ENCODE assay signal across 17 cellular contexts in the genomic region with DNA sequence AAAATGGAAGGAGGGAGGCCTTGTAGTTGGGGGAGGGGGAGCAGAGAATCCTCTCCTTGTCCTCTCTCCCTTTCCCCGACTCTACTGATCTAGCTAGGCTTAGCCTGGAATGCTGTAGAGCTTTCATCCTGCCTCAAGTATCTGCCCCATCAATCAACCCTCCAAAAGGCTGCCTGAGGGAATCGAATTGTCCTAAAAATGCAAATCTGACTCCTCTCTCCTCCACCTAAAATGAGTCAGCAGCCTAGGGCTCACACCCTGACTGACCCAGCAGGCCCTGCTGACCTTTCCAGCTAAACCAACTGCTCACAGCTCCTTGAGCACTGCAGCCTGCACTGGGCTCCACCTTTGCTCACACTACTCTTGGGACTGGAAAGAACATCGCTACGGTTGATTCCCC. TPM values are rescaled to one million over a fixed set of nuclear protein-coding genes. Genes with fewer than 3 reads are reported as not detected.
A peak's percentile ranks its signal among the peaks of the same experiment; 100 is the strongest.
DNase-seq lines count a peak whose midpoint lies in the region; ATAC-seq lines count a peak whose summit lies in the region.
"Had no signal": no experiment of that assay in that cellular context is flagged by ENCODE, and none has a peak within 500 bp of the region (broad histone marks: within the 10 kb centered on the region; RNA-seq: fewer than 3 reads in every experiment).

No MANE protein-coding gene starts in this region.

- intact Hi-C loops in activated T-helper 1 cell treated with anti-CD3 and anti-CD28 coated beads, Interleukin-12 subunit alpha, Interleukin-12 subunit beta, Interleukin-2, Interleukin-4 antibody, amounts not matched to agents 30 ng/mL and 10 ng/mL and 1 ng/mL, durations not matched to agents 14 hours and 24 hours and 36 hours (cut with micrococcal nuclease): no loop called here

- H3K4me1 Mint-ChIP-seq in activated T-helper 1 cell treated with anti-CD3 and anti-CD28 coated beads, Interleukin-12 subunit alpha, Interleukin-12 subunit beta, Interleukin-2, Interleukin-4 antibody, amounts not matched to agents 30 ng/mL and 10 ng/mL and 1 ng/mL, durations not matched to agents 14 hours and 24 hours and 36 hours (ENCODE audit: low read depth): peaks cover 22% of the 10 kb centered on the region
- peaks cover 22% of the 10 kb centered on the region for H3K4me1 Mint-ChIP-seq in memory B cell

- DNase-seq in ELR (ENCODE audit: low read depth): peak; percentile 40
- DNase-seq in activated T-helper 1 cell treated with anti-CD3 and anti-CD28 coated beads, Interleukin-12 subunit alpha, Interleukin-12 subunit beta, Interleukin-2, Interleukin-4 antibody, amounts not matched to agents 30 ng/mL and 10 ng/mL and 1 ng/mL, durations not matched to agents 14 hours and 24 hours and 36 hours (ENCODE audit: low spot score): no peak
- DNase-seq in memory B cell (ENCODE audit: low spot score in 2 of 2): no peak
- no peak for DNase-seq in NCI-H1092 (lab: John Stamatoyannopoulos, UW)
- no peak for DNase-seq in cortex of kidney (lab: John Stamatoyannopoulos, UW)
- no peak for DNase-seq in kidney glomerular epithelial cell (lab: John Stamatoyannopoulos, UW)
- DNase-seq: activated CD4-positive, alpha-beta memory T cell treated with anti-CD3 and anti-CD28 coated beads, Interleukin-2, amount 10 ng/mL, durations not matched to agents 7 days and 5 days; head of caudate nucleus; left cardiac atrium; NCI-H1694 treated with DMSO at 0.1 percent for 48 hours; NCI-H526 treated with DMSO at 0.1 percent for 48 hours; Right ventricle myocardium superior had no signal

- H3K36me3 Mint-ChIP-seq in activated T-helper 1 cell treated with anti-CD3 and anti-CD28 coated beads, Interleukin-12 subunit alpha, Interleukin-12 subunit beta, Interleukin-2, Interleukin-4 antibody, amounts not matched to agents 30 ng/mL and 10 ng/mL and 1 ng/mL, durations not matched to agents 14 hours and 24 hours and 36 hours (ENCODE audit: low read depth): peaks cover 12% of the 10 kb centered on the region
- peaks cover 7% of the 10 kb centered on the region for H3K36me3 Mint-ChIP-seq in memory B cell

- no peaks in the 10 kb centered on the region for H3K27me3 ChIP-seq in HUES48 (ENCODE audit: control insufficient read depth, insufficient read depth, low read length)

- H3K27me3 Mint-ChIP-seq in activated T-helper 1 cell treated with anti-CD3 and anti-CD28 coated beads, Interleukin-12 subunit alpha, Interleukin-12 subunit beta, Interleukin-2, Interleukin-4 antibody, amounts not matched to agents 30 ng/mL and 10 ng/mL and 1 ng/mL, durations not matched to agents 14 hours and 24 hours and 36 hours (ENCODE audit: insufficient read depth): no peaks in the 10 kb centered on the region
- H3K27me3 Mint-ChIP-seq in memory B cell: no peaks in the 10 kb centered on the region
- H3K27me3 Mint-ChIP-seq: activated CD4-positive, alpha-beta memory T cell treated with anti-CD3 and anti-CD28 coated beads, Interleukin-2, amount 10 ng/mL, durations not matched to agents 7 days and 5 days; activated naive CD4-positive, alpha-beta T cell treated with anti-CD3 and anti-CD28 coated beads, Interleukin-2, amount 50 U/mL, for 24 hours; stimulated activated memory B cell treated with anti-CD40 and anti-IgM and Interleukin-4, amounts not matched to agents 10 μg/mL and 1 μg/mL and 100 μg/mL, for 72 hours had no signal

- H3K4me3 ChIP-seq in HUES48 (ENCODE audit: low read depth, low read length): no peak overlapping the region

- H3K27ac Mint-ChIP-seq in activated T-helper 1 cell treated with anti-CD3 and anti-CD28 coated beads, Interleukin-12 subunit alpha, Interleukin-12 subunit beta, Interleukin-2, Interleukin-4 antibody, amounts not matched to agents 30 ng/mL and 10 ng/mL and 1 ng/mL, durations not matched to agents 14 hours and 24 hours and 36 hours: peak overlapping the region; percentile 56
- no peak overlapping the region for H3K27ac Mint-ChIP-seq in memory B cell
- H3K27ac Mint-ChIP-seq: activated CD4-positive, alpha-beta memory T cell treated with anti-CD3 and anti-CD28 coated beads, Interleukin-2, amount 10 ng/mL, durations not matched to agents 7 days and 5 days; activated naive CD4-positive, alpha-beta T cell treated with anti-CD3 and anti-CD28 coated beads, Interleukin-2, amount 50 U/mL, for 24 hours; stimulated activated memory B cell treated with anti-CD40 and anti-IgM and Interleukin-4, amounts not matched to agents 10 μg/mL and 1 μg/mL and 100 μg/mL, for 72 hours had no signal

- peaks cover 51% of the 10 kb centered on the region for H3K36me3 ChIP-seq in HUES48 (ENCODE audit: control insufficient read depth, insufficient read depth, low read length)

- no peak overlapping the region for H3K9ac ChIP-seq in HUES48 (ENCODE audit: low read depth, low read length)

- no peaks in the 10 kb centered on the region for H3K9me3 ChIP-seq in HUES48 (ENCODE audit: control insufficient read depth, insufficient read depth, low read length)

- peak overlapping the region; percentile 65 for H3K27ac ChIP-seq in HUES48 (ENCODE audit: low read depth, low read length)
- H3K27ac ChIP-seq: C4-2B had no signal

- H3K9me3 Mint-ChIP-seq in activated T-helper 1 cell treated with anti-CD3 and anti-CD28 coated beads, Interleukin-12 subunit alpha, Interleukin-12 subunit beta, Interleukin-2, Interleukin-4 antibody, amounts not matched to agents 30 ng/mL and 10 ng/mL and 1 ng/mL, durations not matched to agents 14 hours and 24 hours and 36 hours: no peaks in the 10 kb centered on the region
- no peaks in the 10 kb centered on the region for H3K9me3 Mint-ChIP-seq in memory B cell
- H3K9me3 Mint-ChIP-seq: activated CD4-positive, alpha-beta memory T cell treated with anti-CD3 and anti-CD28 coated beads, Interleukin-2, amount 10 ng/mL, durations not matched to agents 7 days and 5 days; activated naive CD4-positive, alpha-beta T cell treated with anti-CD3 and anti-CD28 coated beads, Interleukin-2, amount 50 U/mL, for 24 hours; stimulated activated memory B cell treated with anti-CD40 and anti-IgM and Interleukin-4, amounts not matched to agents 10 μg/mL and 1 μg/mL and 100 μg/mL, for 72 hours had no signal

- H3K4me3 Mint-ChIP-seq in activated T-helper 1 cell treated with anti-CD3 and anti-CD28 coated beads, Interleukin-12 subunit alpha, Interleukin-12 subunit beta, Interleukin-2, Interleukin-4 antibody, amounts not matched to agents 30 ng/mL and 10 ng/mL and 1 ng/mL, durations not matched to agents 14 hours and 24 hours and 36 hours: peak overlapping the region; percentile 64
- peak overlapping the region; percentile 27 for H3K4me3 Mint-ChIP-seq in memory B cell

- ATAC-seq in memory B cell (ENCODE audit: low read depth): no peak
- ATAC-seq: left cardiac atrium; stimulated activated memory B cell treated with anti-CD40 and anti-IgM and Interleukin-4, amounts not matched to agents 10 μg/mL and 1 μg/mL and 100 μg/mL, for 72 hours had no signal

- H3K4me1 ChIP-seq in HUES48 (ENCODE audit: control insufficient read depth, insufficient read depth, low read length): peaks cover 33% of the 10 kb centered on the region

RNA-seq across cellular contexts. Expression of a gene that starts 2.8 kb away (rescaled TPM):
- 31.0 and 34.8 TPM in 2 replicates for total RNA-seq in activated T-helper 1 cell treated with anti-CD3 and anti-CD28 coated beads, Interleukin-12 subunit alpha, Interleukin-12 subunit beta, Interleukin-2, Interleukin-4 antibody, amounts not matched to agents 30 ng/mL and 10 ng/mL and 1 ng/mL, durations not matched to agents 14 hours and 24 hours and 36 hours
- total RNA-seq: H4, Right ventricle myocardium superior had no signal

RNA-seq across cellular contexts. Expression of a gene that starts 10.5 kb away (rescaled TPM):
- 39.1 and 41.4 TPM in 2 replicates for total RNA-seq in activated T-helper 1 cell treated with anti-CD3 and anti-CD28 coated beads, Interleukin-12 subunit alpha, Interleukin-12 subunit beta, Interleukin-2, Interleukin-4 antibody, amounts not matched to agents 30 ng/mL and 10 ng/mL and 1 ng/mL, durations not matched to agents 14 hours and 24 hours and 36 hours

RNA-seq across cellular contexts. Expression of a gene that starts 10.8 kb away (rescaled TPM):
- 53.4 and 55.9 TPM in 2 replicates for total RNA-seq in activated T-helper 1 cell treated with anti-CD3 and anti-CD28 coated beads, Interleukin-12 subunit alpha, Interleukin-12 subunit beta, Interleukin-2, Interleukin-4 antibody, amounts not matched to agents 30 ng/mL and 10 ng/mL and 1 ng/mL, durations not matched to agents 14 hours and 24 hours and 36 hours
